Comparison of ENCODE assay signal across 18 cellular contexts in genomic region chr3:41640076-41640475, GRCh38.
DNase-seq lines count a peak whose midpoint lies in the region; ATAC-seq, FAIRE-seq and TF ChIP-seq lines count a peak whose summit lies in the region.
"Had no signal": no experiment of that assay in that cellular context is flagged by ENCODE, and none has a peak within 500 bp of the region (broad histone marks: within the 10 kb centered on the region; RNA-seq: fewer than 3 reads in every experiment).

No MANE protein-coding gene starts in this region.

- TF ChIP-seq CTCF in mammary epithelial cell (conservative IDR thresholded peaks at IDR 0.05 in 1 of 2, IDR thresholded peaks at IDR 0.05 in 1 of 2; ENCODE audit: extremely low read depth in 1 of 2, insufficient read depth in 1 of 2, low read depth in 1 of 2, low read length in 2 of 2) (no peak), breast epithelium (IDR thresholded peaks at IDR 0.05) (no peak), PC-3 (conservative IDR thresholded peaks at IDR 0.05; ENCODE audit: low read depth, low read length) (no peak), epithelial cell of esophagus (IDR thresholded peaks at IDR 0.05; ENCODE audit: insufficient read depth, low read depth, low read length, missing control alignments) (no peak), upper lobe of left lung (IDR thresholded peaks at IDR 0.05) (no peak)

- intact Hi-C loops in mammary epithelial cell (cut with micrococcal nuclease) = no loop called here
- intact Hi-C loops in breast epithelium (cut with DNase I; ENCODE audit: low total_unique reads) = no loop called here
- intact Hi-C loops in PC-3 (cut with micrococcal nuclease) = no loop called here

- no peaks in the 10 kb centered on the region for H3K27me3 ChIP-seq in mammary epithelial cell (ENCODE audit: insufficient read depth, low read length)
- H3K27me3 ChIP-seq in breast epithelium = no peaks in the 10 kb centered on the region
- H3K27me3 ChIP-seq in PC-3 (ENCODE audit: low read length) = no peaks in the 10 kb centered on the region
- H3K27me3 ChIP-seq in upper lobe of left lung = no peaks in the 10 kb centered on the region

- H3K27ac ChIP-seq in mammary epithelial cell (ENCODE audit: insufficient read depth, low read depth, low read length) = no peak overlapping the region
- no peak overlapping the region for H3K27ac ChIP-seq in breast epithelium
- no peak overlapping the region for H3K27ac ChIP-seq in PC-3 (ENCODE audit: low read length)
- H3K27ac ChIP-seq in upper lobe of left lung = no peak overlapping the region
- H3K27ac ChIP-seq: 22Rv1 had no signal

- FAIRE-seq in urothelium cell line (lab: Jason Lieb, UNC) = no peak
- FAIRE-seq: HepG2, HTR-8/SVneo had no signal

- CTCF ChIA-PET in mammary epithelial cell (lab: Charles Lee; ENCODE audit: low non-redundant PET) = no interaction called here
- CTCF ChIA-PET in PC-3 (lab: Charles Lee) = no interaction called here

- TF ChIP-seq POLR2A in breast epithelium (IDR thresholded peaks at IDR 0.05) (no peak), upper lobe of left lung (IDR thresholded peaks at IDR 0.05) (no peak)

- H3K9me2 ChIP-seq in PC-3 (replicated peaks; ENCODE audit: low read length) = no peaks in the 10 kb centered on the region

- H3K27me3 Mint-ChIP-seq in T-helper 2 cell treated with Interferon-gamma antibody and Interleukin-4, amounts not matched to agents 5 μg/mL and 100 μg/mL, for 36 hours (ENCODE audit: low read depth) = no peaks in the 10 kb centered on the region

- H3K9me3 ChIP-seq in mammary epithelial cell (replicated peaks; ENCODE audit: insufficient read depth, low read length) = no peaks in the 10 kb centered on the region
- no peaks in the 10 kb centered on the region for H3K9me3 ChIP-seq in breast epithelium
- no peaks in the 10 kb centered on the region for H3K9me3 ChIP-seq in PC-3 (ENCODE audit: low read length)
- no peaks in the 10 kb centered on the region for H3K9me3 ChIP-seq in upper lobe of left lung
- H3K9me3 ChIP-seq: Caco-2, HAP-1 had no signal

- TF ChIP-seq EP300 in upper lobe of left lung (IDR thresholded peaks at IDR 0.05) = no peak

- H3K79me2 ChIP-seq in mammary epithelial cell (ENCODE audit: insufficient read depth, low read length) (no peaks in the 10 kb centered on the region), PC-3 (ENCODE audit: low read length) (no peaks in the 10 kb centered on the region)

- H4K20me1 ChIP-seq in mammary epithelial cell (ENCODE audit: insufficient read depth, low read length) (no peaks in the 10 kb centered on the region), PC-3 (ENCODE audit: low read length) (no peaks in the 10 kb centered on the region)

- dilution Hi-C loops in mammary epithelial cell (cut with HindIII; ENCODE audit: low sequenced_read_pairs) = no loop called here

- DNase-seq in mammary epithelial cell (peak; percentile 40), breast epithelium (ENCODE audit: low spot score in 2 of 2) (no peak), PC-3 (peak; percentile 33), epithelial cell of esophagus (ENCODE audit: low read depth) (peak; percentile 46), urothelium cell line (ENCODE audit: low spot score) (peak; percentile 12), upper lobe of left lung (no peak)
- DNase-seq in T-helper 2 cell treated with Interferon-gamma antibody and Interleukin-4, amounts not matched to agents 5 μg/mL and 100 μg/mL, for 36 hours (ENCODE audit: low spot score) = no peak
- DNase-seq: Caco-2; CD8-positive, alpha-beta T cell; DND-41; GF-D8 had no signal

- H3K4me3 Mint-ChIP-seq in T-helper 2 cell treated with Interferon-gamma antibody and Interleukin-4, amounts not matched to agents 5 μg/mL and 100 μg/mL, for 36 hours = no peak overlapping the region
- H3K4me3 Mint-ChIP-seq: CD14-positive monocyte; CD8-positive, alpha-beta T cell; GM23338 had no signal

- no peak overlapping the region for H3K4me2 ChIP-seq in mammary epithelial cell (ENCODE audit: insufficient read depth, low read depth, low read length)
- no peak overlapping the region for H3K4me2 ChIP-seq in PC-3 (ENCODE audit: low read length)
- H3K4me2 ChIP-seq: GM23338 had no signal

- H3K4me3 ChIP-seq in mammary epithelial cell (replicated peaks in 1 of 3; ENCODE audit: insufficient read depth in 1 of 3, low read depth in 2 of 3, low read length in 3 of 3) (no peak overlapping the region), breast epithelium (no peak overlapping the region), PC-3 (ENCODE audit: low read length) (no peak overlapping the region), epithelial cell of esophagus (ENCODE audit: low read length) (no peak overlapping the region), upper lobe of left lung (no peak overlapping the region)
- H3K4me3 ChIP-seq: GM23338, HAP-1 had no signal

- 73% methylated on average over 4 of the region's 4 CpGs for WGBS in mammary epithelial cell (ENCODE audit: low coverage, missing lambda C conversion rate)
- 87 to 98% methylated on average over 4 of the region's 4 CpGs for WGBS in upper lobe of left lung, 2 donors

- POLR2A ChIA-PET in PC-3 (lab: Charles Lee; ENCODE audit: unreplicated experiment) = no interaction called here

- H3F3A ChIP-seq in PC-3 (ENCODE audit: low read length, unreplicated experiment) = no peaks in the 10 kb centered on the region

- peaks cover 3% of the 10 kb centered on the region for H3K9me3 Mint-ChIP-seq in T-helper 2 cell treated with Interferon-gamma antibody and Interleukin-4, amounts not matched to agents 5 μg/mL and 100 μg/mL, for 36 hours
- H3K9me3 Mint-ChIP-seq: CD8-positive, alpha-beta T cell had no signal

- no peaks in the 10 kb centered on the region for H3K4me1 Mint-ChIP-seq in T-helper 2 cell treated with Interferon-gamma antibody and Interleukin-4, amounts not matched to agents 5 μg/mL and 100 μg/mL, for 36 hours (ENCODE audit: low read depth)
- H3K4me1 Mint-ChIP-seq: CD14-positive monocyte, GM23338 had no signal

- H2AFZ ChIP-seq in mammary epithelial cell (ENCODE audit: low read depth, low read length) (no peak overlapping the region), PC-3 (ENCODE audit: low read length) (no peak overlapping the region)
- H2AFZ ChIP-seq: GM23338 had no signal

- no peaks in the 10 kb centered on the region for H3K36me3 Mint-ChIP-seq in T-helper 2 cell treated with Interferon-gamma antibody and Interleukin-4, amounts not matched to agents 5 μg/mL and 100 μg/mL, for 36 hours (ENCODE audit: low read depth)
- H3K36me3 Mint-ChIP-seq: CD14-positive monocyte; CD8-positive, alpha-beta T cell had no signal

- BruUV-seq in mammary epithelial cell (replicated peaks; lab: Mats Ljungman, UMichigan) (no TSS peak), PC-3 (replicated peaks; lab: Mats Ljungman, UMichigan) (no TSS peak)

- peaks cover 6% of the 10 kb centered on the region for H3K4me1 ChIP-seq in mammary epithelial cell (ENCODE audit: insufficient read depth, low read length)
- H3K4me1 ChIP-seq in breast epithelium = no peaks in the 10 kb centered on the region
- no peaks in the 10 kb centered on the region for H3K4me1 ChIP-seq in PC-3 (ENCODE audit: insufficient read depth, low read length)
- H3K4me1 ChIP-seq in upper lobe of left lung = no peaks in the 10 kb centered on the region
- H3K4me1 ChIP-seq: Caco-2, HAP-1 had no signal

- H3K9ac ChIP-seq in mammary epithelial cell (ENCODE audit: insufficient read depth, low read length) (no peak overlapping the region), PC-3 (ENCODE audit: low read length) (no peak overlapping the region)

- H3K36me3 ChIP-seq in mammary epithelial cell (ENCODE audit: insufficient read depth, low read length) = no peaks in the 10 kb centered on the region
- no peaks in the 10 kb centered on the region for H3K36me3 ChIP-seq in breast epithelium
- H3K36me3 ChIP-seq in PC-3 (ENCODE audit: low read depth, low read length) = no peaks in the 10 kb centered on the region
- no peaks in the 10 kb centered on the region for H3K36me3 ChIP-seq in upper lobe of left lung
- H3K36me3 ChIP-seq: HAP-1 had no signal

- ATAC-seq in PC-3 (peak; percentile 57), GM19395 (IDR thresholded peaks at IDR 0.05; ENCODE audit: unreplicated experiment) (no peak), upper lobe of left lung (ENCODE audit: low FRiP score in 2 of 2) (no peak)
- ATAC-seq: CD8-positive, alpha-beta T cell; GM23338; HepG2 had no signal

- no peak overlapping the region for H3K27ac Mint-ChIP-seq in T-helper 2 cell treated with Interferon-gamma antibody and Interleukin-4, amounts not matched to agents 5 μg/mL and 100 μg/mL, for 36 hours
- H3K27ac Mint-ChIP-seq: CD14-positive monocyte; CD8-positive, alpha-beta T cell; GM23338 had no signal

- in situ Hi-C loops in mammary epithelial cell (cut with MboI; ENCODE audit: low sequenced_read_pairs in 2 of 2) = no loop called here

Comparison
In these comparisons a context has a peak if more than half of its experiments do, and no peak if none do; other contexts are left out.
1. DNase-seq: peak in mammary epithelial cell (single experiment), PC-3 (single experiment), epithelial cell of esophagus (single experiment) and urothelium cell line (single experiment); none in breast epithelium (0 of 2), T-helper 2 cell treated with Interferon-gamma antibody and Interleukin-4, amounts not matched to agents 5 μg/mL and 100 μg/mL, for 36 hours (single experiment) and upper lobe of left lung (0 of 2).